8 cellular contexts compared by ENCODE assay signal in genomic region chr16:719815-720506, GRCh38. TPM values are rescaled to one million over a fixed set of nuclear protein-coding genes. Genes with fewer than 3 reads are reported as not detected.
DNase-seq lines count a peak whose midpoint lies in the region; ATAC-seq, FAIRE-seq and TF ChIP-seq lines count a peak whose summit lies in the region.

No MANE protein-coding gene starts in this region.

- no peaks in the 10 kb centered on the region for H3K4me1 Mint-ChIP-seq in astrocyte (ENCODE audit: low read depth, unreplicated experiment)
- peaks cover 11% of the 10 kb centered on the region for H3K4me1 Mint-ChIP-seq in type B pancreatic cell (ENCODE audit: unreplicated experiment)

- H2AFZ ChIP-seq in astrocyte (ENCODE audit: low read depth, low read length), result peak overlapping the region; percentile 91
- H2AFZ ChIP-seq in HepG2 (ENCODE audit: low read length), result no peak overlapping the region

- no peak for FAIRE-seq in astrocyte (lab: Jason Lieb, UNC)
- peak; percentile 68 for FAIRE-seq in HepG2 (lab: Jason Lieb, UNC)

- H3K36me3 ChIP-seq in astrocyte (ENCODE audit: insufficient read depth, low read length) (no peaks in the 10 kb centered on the region), HepG2 (replicated peaks in 1 of 2; ENCODE audit: control insufficient read depth in 1 of 2, insufficient read depth in 2 of 2, low read length in 2 of 2) (no peaks in the 10 kb centered on the region)

- CTCF ChIA-PET in HepG2 (lab: Yijun Ruan, JAX; ENCODE audit: low intra/inter-chr PET ratio, low total read pairs), result no interaction called here

- TF ChIP-seq CTCF in astrocyte (IDR thresholded peaks at IDR 0.05; ENCODE audit: insufficient read depth, low read depth, low read length) (peak; percentile 13), HepG2 (CRISPR knock-in tag; IDR thresholded peaks at IDR 0.05) (peak; percentile 62), type B pancreatic cell (conservative IDR thresholded peaks at IDR 0.05) (peak; percentile 22), GM13976 (IDR thresholded peaks at IDR 0.05; ENCODE audit: borderline replicate concordance, control extremely low read depth, extremely low read depth, insufficient read depth, missing control alignments) (no peak)

- H3K9ac ChIP-seq in astrocyte (ENCODE audit: low read length), result peak overlapping the region; percentile 83
- peak overlapping the region; percentile 88 for H3K9ac ChIP-seq in HepG2 (ENCODE audit: insufficient read depth, low read depth, low read length)

- H3K27ac ChIP-seq in astrocyte (ENCODE audit: low read depth, low read length) (no peak overlapping the region), HepG2 (ENCODE audit: extremely low read length, insufficient read depth, low read length) (peak overlapping the region; percentile 88)

- BruUV-seq in HepG2 (replicated peaks; lab: Mats Ljungman, UMichigan), result TSS peak; percentile 85

- no peak for TF ChIP-seq EP300 in HepG2 (IDR thresholded peaks at IDR 0.05; ENCODE audit: low read depth in 2 of 2, low read length in 2 of 2)
- no peak for TF ChIP-seq EP300 in HepG2 (CRISPR knock-in tag; IDR thresholded peaks at IDR 0.05; ENCODE audit: borderline replicate concordance)

- TF ChIP-seq POLR2A in HepG2 (IDR thresholded peaks at IDR 0.05; ENCODE audit: insufficient read depth in 1 of 2, low read depth in 2 of 2, low read length in 2 of 2), result no peak

- H3K9me3 ChIP-seq in astrocyte (ENCODE audit: insufficient read depth, low read depth, low read length) (no peaks in the 10 kb centered on the region), HepG2 (ENCODE audit: low read length) (no peaks in the 10 kb centered on the region)

- peak; percentile 45; the same call in 1 of the 2 replicates for TF ChIP-seq RAD21 in HepG2 (CRISPR knock-in tag; IDR thresholded peaks at IDR 0.05)

- peaks cover 50% of the 10 kb centered on the region for H4K20me1 ChIP-seq in astrocyte (ENCODE audit: insufficient read depth, low read length)
- peaks cover 5% of the 10 kb centered on the region for H4K20me1 ChIP-seq in HepG2 (ENCODE audit: insufficient read depth, low read length)

- peak overlapping the region; percentile 73 for H3K4me3 ChIP-seq in astrocyte (ENCODE audit: insufficient read depth, low read depth, low read length)
- H3K4me3 ChIP-seq in HepG2 (replicated peaks in 1 of 3; ENCODE audit: insufficient read depth in 1 of 3, low read depth in 2 of 3, low read length in 3 of 3), result peak overlapping the region; percentile 77 to 95 (median 85)

- DNase-seq in DMS114 treated with DMSO at 0.1 percent for 48 hours (lab: John Stamatoyannopoulos, UW; ENCODE audit: unreplicated experiment), result peak; percentile 27
- peak; percentile 93 for DNase-seq in NCI-H2171 treated with DMSO at 0.1 percent for 48 hours (lab: John Stamatoyannopoulos, UW)
- no peak for DNase-seq in astrocyte (ENCODE audit: low read depth)
- peak; percentile 66 for DNase-seq in HepG2 (ENCODE audit: low spot score)
- DNase-seq in type B pancreatic cell (ENCODE audit: extremely low spot score, unreplicated experiment), result no peak
- no peak for DNase-seq in GM13976 (ENCODE audit: low spot score)

- H3K79me2 ChIP-seq in astrocyte (ENCODE audit: insufficient read depth, low read length) (peaks cover 7% of the 10 kb centered on the region), HepG2 (ENCODE audit: insufficient read depth, low read length) (peaks cover 3% of the 10 kb centered on the region)

- in situ Hi-C loops in HepG2 (cut with HindIII; ENCODE audit: extremely low pct_ligation_motif_present, low pct_unique_long_range_greater_than_20kb), result no loop called here
- in situ Hi-C loops in GM13976 (cut with MboI; ENCODE audit: low sequenced_read_pairs, unreplicated experiment), result no loop called here

- H3K4me1 ChIP-seq in astrocyte (ENCODE audit: insufficient read depth, low read length), result peaks cover 31% of the 10 kb centered on the region
- H3K4me1 ChIP-seq in HepG2 (ENCODE audit: insufficient read depth, low read length), result peaks cover 38% of the 10 kb centered on the region

- H3K4me3 Mint-ChIP-seq in astrocyte (ENCODE audit: unreplicated experiment) (peak overlapping the region; percentile 86), type B pancreatic cell (peak overlapping the region; percentile 84)

- H3K27me3 Mint-ChIP-seq in astrocyte (ENCODE audit: low read depth, unreplicated experiment) (no peaks in the 10 kb centered on the region), type B pancreatic cell (peaks cover 2% of the 10 kb centered on the region)

- H3K9me3 Mint-ChIP-seq in astrocyte (ENCODE audit: unreplicated experiment), result no peaks in the 10 kb centered on the region
- no peaks in the 10 kb centered on the region for H3K9me3 Mint-ChIP-seq in type B pancreatic cell

- no peaks in the 10 kb centered on the region for H3K27me3 ChIP-seq in astrocyte (ENCODE audit: insufficient read depth, low read length)
- no peaks in the 10 kb centered on the region for H3K27me3 ChIP-seq in HepG2 (ENCODE audit: control insufficient read depth in 1 of 2, insufficient read depth in 2 of 2, low read length in 2 of 2)

- POLR2A ChIA-PET in HepG2 (lab: Yijun Ruan, JAX), result interaction anchor here (0.9 to 2.5 kb wide), 10 partner anchors 10 to 183 kb away, joined by 3 to 22 read pairs (median 6); partner anchors contain the start of genes CHTF18, CIAO3, MSLN and RHBDL1

- H3K4me2 ChIP-seq in astrocyte (ENCODE audit: low read length) (peak overlapping the region; percentile 99), HepG2 (ENCODE audit: low read depth, low read length) (peak overlapping the region; percentile 100)

- WGBS in HepG2 (ENCODE audit: low lambda C conversion rate), result under 1% methylated on average over 11 of the region's 17 CpGs

- H3K27ac Mint-ChIP-seq in astrocyte (ENCODE audit: unreplicated experiment) (peak overlapping the region; percentile 26), type B pancreatic cell (no peak overlapping the region)

- intact Hi-C loops in HepG2 (cut with micrococcal nuclease; ENCODE audit: unreplicated experiment), result no loop called here

- ATAC-seq in GM19463 (IDR thresholded peaks at IDR 0.05; ENCODE audit: unreplicated experiment), result peak; percentile 22
- peak; percentile 43 for ATAC-seq in HepG2
- ATAC-seq in GM19023 (IDR thresholded peaks at IDR 0.05; ENCODE audit: unreplicated experiment), result no peak

- H3K36me3 Mint-ChIP-seq in astrocyte (ENCODE audit: low read depth, unreplicated experiment), result no peaks in the 10 kb centered on the region
- H3K36me3 Mint-ChIP-seq in type B pancreatic cell, result no peaks in the 10 kb centered on the region

RNA-seq across cellular contexts. Expression of gene ANTKMT, which starts 1.0 kb away (rescaled TPM):
- total RNA-seq in astrocyte, result 22.6 and 26.6 TPM in 2 replicates
- total RNA-seq in HepG2 (2016; rRNA removed; fragmentation: Illumina TruSeq; extraction: Trizol), result 17.8 and 47.8 TPM in 2 replicates
- 23.3 and 24.5 TPM in 2 replicates for total RNA-seq in HepG2 (2016; cell fraction: cytosol; rRNA removed; fragmentation: Illumina TruSeq; extraction: Trizol; ENCODE audit: low read depth)
- 20.4 and 46.4 TPM in 2 replicates for total RNA-seq in HepG2 (2016; cell fraction: insoluble cytoplasmic fraction; rRNA removed; fragmentation: Illumina TruSeq; extraction: Trizol)
- 26.6 and 30.6 TPM in 2 replicates for total RNA-seq in HepG2 (2016; cell fraction: membrane; rRNA removed; fragmentation: Illumina TruSeq; extraction: Trizol)
- 18.5 and 25.5 TPM in 2 replicates for total RNA-seq in HepG2 (2016; cell fraction: nucleus; rRNA removed; fragmentation: Illumina TruSeq; extraction: Trizol)
- 7.5 and 11.8 TPM in 2 replicates for polyA plus RNA-seq in HepG2 (2011; rRNA removed)
- 10.6 and 19.3 TPM in 2 replicates for polyA plus RNA-seq in HepG2 (2011; cell fraction: cytosol; rRNA removed)
- polyA plus RNA-seq in HepG2 (2011; cell fraction: nucleus; rRNA removed), result 47.2 and 48.7 TPM in 2 replicates
- 4.2 and 8.6 TPM in 2 replicates for polyA plus RNA-seq in HepG2 (2012)
- 14.5 and 19.6 TPM in 2 replicates for polyA plus RNA-seq in HepG2 (2016; cell fraction: cytosol; fragmentation: Illumina TruSeq; extraction: Trizol; ENCODE audit: low read depth)
- 10.3 and 11.6 TPM in 2 replicates for polyA plus RNA-seq in HepG2 (2016; cell fraction: insoluble cytoplasmic fraction; fragmentation: Illumina TruSeq; extraction: Trizol; ENCODE audit: low read depth)
- 16.4 and 20.3 TPM in 2 replicates for polyA plus RNA-seq in HepG2 (2016; cell fraction: membrane; fragmentation: Illumina TruSeq; extraction: Trizol; ENCODE audit: low read depth)
- 33.8 and 45.5 TPM in 2 replicates for polyA plus RNA-seq in HepG2 (2016; cell fraction: nucleus; fragmentation: Illumina TruSeq; extraction: Trizol; ENCODE audit: insufficient read depth, low read depth)
- polyA minus RNA-seq in HepG2 (2011; rRNA and poly(A)+ RNA removed; ENCODE audit: low replicate concordance), result 2.4 and 4.6 TPM in 2 replicates
- 5.2 and 9.3 TPM in 2 replicates for polyA minus RNA-seq in HepG2 (2011; cell fraction: cytosol; rRNA and poly(A)+ RNA removed)
- polyA minus RNA-seq in HepG2 (2011; cell fraction: nucleus; rRNA and poly(A)+ RNA removed), result 9.1 and 10.3 TPM in 2 replicates
- 33.5 and 34.8 TPM in 2 replicates for total RNA-seq in type B pancreatic cell (ENCODE audit: low replicate concordance)

RNA-seq across cellular contexts. Expression of gene METRN, which starts 5.0 kb away (rescaled TPM):
- total RNA-seq in astrocyte, result 30.1 and 31.5 TPM in 2 replicates
- total RNA-seq in HepG2 (2016; rRNA removed; fragmentation: Illumina TruSeq; extraction: Trizol), result 27.3 and 46.1 TPM in 2 replicates
- total RNA-seq in HepG2 (2016; cell fraction: cytosol; rRNA removed; fragmentation: Illumina TruSeq; extraction: Trizol; ENCODE audit: low read depth), result 309 and 313 TPM in 2 replicates
- total RNA-seq in HepG2 (2016; cell fraction: insoluble cytoplasmic fraction; rRNA removed; fragmentation: Illumina TruSeq; extraction: Trizol), result 32.7 and 50.4 TPM in 2 replicates
- 215 and 243 TPM in 2 replicates for total RNA-seq in HepG2 (2016; cell fraction: membrane; rRNA removed; fragmentation: Illumina TruSeq; extraction: Trizol)
- total RNA-seq in HepG2 (2016; cell fraction: nucleus; rRNA removed; fragmentation: Illumina TruSeq; extraction: Trizol), result 17.9 and 18.8 TPM in 2 replicates
- 25.5 and 34.0 TPM in 2 replicates for polyA plus RNA-seq in HepG2 (2011; rRNA removed)
- polyA plus RNA-seq in HepG2 (2011; cell fraction: cytosol; rRNA removed), result 9.2 and 47.6 TPM in 2 replicates
- polyA plus RNA-seq in HepG2 (2011; cell fraction: nucleus; rRNA removed), result 25.3 and 25.6 TPM in 2 replicates
- polyA plus RNA-seq in HepG2 (2012), result 6.0 and 9.7 TPM in 2 replicates
- polyA plus RNA-seq in HepG2 (2016; cell fraction: cytosol; fragmentation: Illumina TruSeq; extraction: Trizol; ENCODE audit: low read depth), result 285 and 311 TPM in 2 replicates
- 25.1 and 30.0 TPM in 2 replicates for polyA plus RNA-seq in HepG2 (2016; cell fraction: insoluble cytoplasmic fraction; fragmentation: Illumina TruSeq; extraction: Trizol; ENCODE audit: low read depth)
- 167 and 188 TPM in 2 replicates for polyA plus RNA-seq in HepG2 (2016; cell fraction: membrane; fragmentation: Illumina TruSeq; extraction: Trizol; ENCODE audit: low read depth)
- 32.0 and 38.6 TPM in 2 replicates for polyA plus RNA-seq in HepG2 (2016; cell fraction: nucleus; fragmentation: Illumina TruSeq; extraction: Trizol; ENCODE audit: insufficient read depth, low read depth)
- polyA minus RNA-seq in HepG2 (2011; rRNA and poly(A)+ RNA removed; ENCODE audit: low replicate concordance), result 4.1 and 35.6 TPM in 2 replicates
- polyA minus RNA-seq in HepG2 (2011; cell fraction: cytosol; rRNA and poly(A)+ RNA removed), result 14.3 and 15.0 TPM in 2 replicates
- 4.4 and 4.6 TPM in 2 replicates for polyA minus RNA-seq in HepG2 (2011; cell fraction: nucleus; rRNA and poly(A)+ RNA removed)
- 37.0 and 97.1 TPM in 2 replicates for total RNA-seq in type B pancreatic cell (ENCODE audit: low replicate concordance)

RNA-seq across cellular contexts. Expression of gene CCDC78, which starts 6.3 kb away (rescaled TPM):
- 2.1 and 4.7 TPM in 2 replicates for total RNA-seq in astrocyte
- total RNA-seq in HepG2 (2016; rRNA removed; fragmentation: Illumina TruSeq; extraction: Trizol), result 0.53 TPM in 1 of 2 replicates, not detected in the other
- 0.09 and 0.40 TPM in 2 replicates for total RNA-seq in HepG2 (2016; cell fraction: cytosol; rRNA removed; fragmentation: Illumina TruSeq; extraction: Trizol; ENCODE audit: low read depth)
- total RNA-seq in HepG2 (2016; cell fraction: insoluble cytoplasmic fraction; rRNA removed; fragmentation: Illumina TruSeq; extraction: Trizol), result 0.48 TPM in 1 of 2 replicates, not detected in the other
- 0.28 TPM in 2 replicates for total RNA-seq in HepG2 (2016; cell fraction: membrane; rRNA removed; fragmentation: Illumina TruSeq; extraction: Trizol)
- 0.34 and 1.4 TPM in 2 replicates for total RNA-seq in HepG2 (2016; cell fraction: nucleus; rRNA removed; fragmentation: Illumina TruSeq; extraction: Trizol)
- 1.5 and 1.7 TPM in 2 replicates for polyA plus RNA-seq in HepG2 (2011; rRNA removed)
- polyA plus RNA-seq in HepG2 (2011; cell fraction: cytosol; rRNA removed), result 0.26 and 0.44 TPM in 2 replicates
- polyA plus RNA-seq in HepG2 (2011; cell fraction: nucleus; rRNA removed), result 17.5 and 23.8 TPM in 2 replicates
- 1.0 and 2.1 TPM in 2 replicates for polyA plus RNA-seq in HepG2 (2012)
- 0.11 and 0.18 TPM in 2 replicates for polyA plus RNA-seq in HepG2 (2016; cell fraction: cytosol; fragmentation: Illumina TruSeq; extraction: Trizol; ENCODE audit: low read depth)
- polyA plus RNA-seq in HepG2 (2016; cell fraction: insoluble cytoplasmic fraction; fragmentation: Illumina TruSeq; extraction: Trizol; ENCODE audit: low read depth), result 0.24 and 0.57 TPM in 2 replicates
- not detected in 2 replicates for polyA plus RNA-seq in HepG2 (2016; cell fraction: membrane; fragmentation: Illumina TruSeq; extraction: Trizol; ENCODE audit: low read depth)
- 2.7 and 3.2 TPM in 2 replicates for polyA plus RNA-seq in HepG2 (2016; cell fraction: nucleus; fragmentation: Illumina TruSeq; extraction: Trizol; ENCODE audit: insufficient read depth, low read depth)
- 0.38 and 3.8 TPM in 2 replicates for polyA minus RNA-seq in HepG2 (2011; rRNA and poly(A)+ RNA removed; ENCODE audit: low replicate concordance)
- polyA minus RNA-seq in HepG2 (2011; cell fraction: cytosol; rRNA and poly(A)+ RNA removed), result not detected in 2 replicates
- 0.90 and 1.6 TPM in 2 replicates for polyA minus RNA-seq in HepG2 (2011; cell fraction: nucleus; rRNA and poly(A)+ RNA removed)
- 1.2 and 3.9 TPM in 2 replicates for total RNA-seq in type B pancreatic cell (ENCODE audit: low replicate concordance)

RNA-seq across cellular contexts. Expression of gene HAGHL, which starts 6.9 kb away (rescaled TPM):
- total RNA-seq in astrocyte (15.5 and 17.6 TPM in 2 replicates), HepG2 (2016; rRNA removed; fragmentation: Illumina TruSeq; extraction: Trizol) (3.4 and 4.7 TPM in 2 replicates), type B pancreatic cell (ENCODE audit: low replicate concordance) (5.6 and 8.5 TPM in 2 replicates)
- total RNA-seq in HepG2 (2016; cell fraction: cytosol; rRNA removed; fragmentation: Illumina TruSeq; extraction: Trizol; ENCODE audit: low read depth), result 2.0 and 3.1 TPM in 2 replicates
- total RNA-seq in HepG2 (2016; cell fraction: insoluble cytoplasmic fraction; rRNA removed; fragmentation: Illumina TruSeq; extraction: Trizol), result 3.0 and 4.0 TPM in 2 replicates
- 2.4 and 3.1 TPM in 2 replicates for total RNA-seq in HepG2 (2016; cell fraction: membrane; rRNA removed; fragmentation: Illumina TruSeq; extraction: Trizol)
- total RNA-seq in HepG2 (2016; cell fraction: nucleus; rRNA removed; fragmentation: Illumina TruSeq; extraction: Trizol), result 2.0 and 3.3 TPM in 2 replicates
- polyA plus RNA-seq in HepG2 (2011; rRNA removed), result 8.4 and 12.7 TPM in 2 replicates
- polyA plus RNA-seq in HepG2 (2011; cell fraction: cytosol; rRNA removed), result 5.6 and 13.2 TPM in 2 replicates
- polyA plus RNA-seq in HepG2 (2011; cell fraction: nucleus; rRNA removed), result 160 and 166 TPM in 2 replicates
- polyA plus RNA-seq in HepG2 (2012), result 2.9 and 5.9 TPM in 2 replicates
- polyA plus RNA-seq in HepG2 (2016; cell fraction: cytosol; fragmentation: Illumina TruSeq; extraction: Trizol; ENCODE audit: low read depth), result 1.6 and 3.1 TPM in 2 replicates
- 3.2 and 3.5 TPM in 2 replicates for polyA plus RNA-seq in HepG2 (2016; cell fraction: insoluble cytoplasmic fraction; fragmentation: Illumina TruSeq; extraction: Trizol; ENCODE audit: low read depth)
- 1.8 and 2.5 TPM in 2 replicates for polyA plus RNA-seq in HepG2 (2016; cell fraction: membrane; fragmentation: Illumina TruSeq; extraction: Trizol; ENCODE audit: low read depth)
- 9.9 and 13.3 TPM in 2 replicates for polyA plus RNA-seq in HepG2 (2016; cell fraction: nucleus; fragmentation: Illumina TruSeq; extraction: Trizol; ENCODE audit: insufficient read depth, low read depth)
- 6.6 and 10.5 TPM in 2 replicates for polyA minus RNA-seq in HepG2 (2011; rRNA and poly(A)+ RNA removed; ENCODE audit: low replicate concordance)
- 3.3 and 4.7 TPM in 2 replicates for polyA minus RNA-seq in HepG2 (2011; cell fraction: cytosol; rRNA and poly(A)+ RNA removed)
- 3.4 and 7.1 TPM in 2 replicates for polyA minus RNA-seq in HepG2 (2011; cell fraction: nucleus; rRNA and poly(A)+ RNA removed)

RNA-seq across cellular contexts. Expression of gene FBXL16, which starts 14.4 kb away (rescaled TPM):
- total RNA-seq in astrocyte (3.7 and 5.2 TPM in 2 replicates), HepG2 (2016; rRNA removed; fragmentation: Illumina TruSeq; extraction: Trizol) (0.20 and 0.22 TPM in 2 replicates), type B pancreatic cell (ENCODE audit: low replicate concordance) (3.9 and 4.3 TPM in 2 replicates)
- 0.10 TPM in 1 of 2 replicates, not detected in the other for total RNA-seq in HepG2 (2016; cell fraction: cytosol; rRNA removed; fragmentation: Illumina TruSeq; extraction: Trizol; ENCODE audit: low read depth)
- 0.19 TPM in 1 of 2 replicates, not detected in the other for total RNA-seq in HepG2 (2016; cell fraction: insoluble cytoplasmic fraction; rRNA removed; fragmentation: Illumina TruSeq; extraction: Trizol)
- total RNA-seq in HepG2 (2016; cell fraction: membrane; rRNA removed; fragmentation: Illumina TruSeq; extraction: Trizol), result 0.10 and 0.22 TPM in 2 replicates
- total RNA-seq in HepG2 (2016; cell fraction: nucleus; rRNA removed; fragmentation: Illumina TruSeq; extraction: Trizol), result 0.19 TPM in 1 of 2 replicates, not detected in the other
- polyA plus RNA-seq in HepG2 (2011; rRNA removed), result 2.0 and 2.2 TPM in 2 replicates
- 1.6 and 3.1 TPM in 2 replicates for polyA plus RNA-seq in HepG2 (2011; cell fraction: cytosol; rRNA removed)
- 4.4 and 5.3 TPM in 2 replicates for polyA plus RNA-seq in HepG2 (2011; cell fraction: nucleus; rRNA removed)
- polyA plus RNA-seq in HepG2 (2012), result 2.8 and 5.8 TPM in 2 replicates
- polyA plus RNA-seq in HepG2 (2016; cell fraction: cytosol; fragmentation: Illumina TruSeq; extraction: Trizol; ENCODE audit: low read depth), result 0.14 and 2.9 TPM in 2 replicates
- 0.45 and 0.64 TPM in 2 replicates for polyA plus RNA-seq in HepG2 (2016; cell fraction: insoluble cytoplasmic fraction; fragmentation: Illumina TruSeq; extraction: Trizol; ENCODE audit: low read depth)
- polyA plus RNA-seq in HepG2 (2016; cell fraction: membrane; fragmentation: Illumina TruSeq; extraction: Trizol; ENCODE audit: low read depth), result 0.38 and 0.42 TPM in 2 replicates
- 0.35 and 0.36 TPM in 2 replicates for polyA plus RNA-seq in HepG2 (2016; cell fraction: nucleus; fragmentation: Illumina TruSeq; extraction: Trizol; ENCODE audit: insufficient read depth, low read depth)
- polyA minus RNA-seq in HepG2 (2011; rRNA and poly(A)+ RNA removed; ENCODE audit: low replicate concordance), result 4.1 and 8.8 TPM in 2 replicates
- 1.8 and 2.7 TPM in 2 replicates for polyA minus RNA-seq in HepG2 (2011; cell fraction: cytosol; rRNA and poly(A)+ RNA removed)
- 0.52 and 0.99 TPM in 2 replicates for polyA minus RNA-seq in HepG2 (2011; cell fraction: nucleus; rRNA and poly(A)+ RNA removed)

Comparison
In these comparisons a context has a peak if more than half of its experiments do, and no peak if none do; other contexts are left out.
1. DNase-seq: peak in DMS114 treated with DMSO at 0.1 percent for 48 hours (single experiment), NCI-H2171 treated with DMSO at 0.1 percent for 48 hours (single experiment) and HepG2 (single experiment); none in astrocyte (single experiment), type B pancreatic cell (single experiment) and GM13976 (single experiment).